ENCODE assay signal across 11 cellular contexts in genomic region chr15:89680282-89680873, GRCh38. TPM values are rescaled to one million over a fixed set of nuclear protein-coding genes. Genes with fewer than 3 reads are reported as not detected.
DNase-seq lines count a peak whose midpoint lies in the region; ATAC-seq, FAIRE-seq and TF ChIP-seq lines count a peak whose summit lies in the region.
"Had no signal": no experiment of that assay in that cellular context is flagged by ENCODE, and none has a peak within 500 bp of the region (broad histone marks: within the 10 kb centered on the region; RNA-seq: fewer than 3 reads in every experiment).

No MANE protein-coding gene starts in this region.

- H3K27me3 ChIP-seq in HepG2 (ENCODE audit: control insufficient read depth in 1 of 2, insufficient read depth in 2 of 2, low read length in 2 of 2) (no peaks in the 10 kb centered on the region), tibial artery (no peaks in the 10 kb centered on the region), SJCRH30 (no peaks in the 10 kb centered on the region)
- H3K27me3 ChIP-seq: SJSA1 had no signal

- peak; percentile 95 for ATAC-seq in HepG2

- FAIRE-seq in HepG2 (lab: Jason Lieb, UNC) = peak; percentile 98
- FAIRE-seq in H54 (lab: Jason Lieb, UNC) = no peak

- H3K36me3 ChIP-seq in HepG2 (replicated peaks in 1 of 2; ENCODE audit: control insufficient read depth in 1 of 2, insufficient read depth in 2 of 2, low read length in 2 of 2) = no peaks in the 10 kb centered on the region
- peaks cover 0 to 20% (median 5%) of the 10 kb centered on the region in 3 donors for H3K36me3 ChIP-seq in tibial artery
- H3K36me3 ChIP-seq in SJCRH30 = no peaks in the 10 kb centered on the region

- no peak for TF ChIP-seq RAD21 in HepG2 (CRISPR knock-in tag; IDR thresholded peaks at IDR 0.05)

- H3K4me1 ChIP-seq in HepG2 (ENCODE audit: insufficient read depth, low read length) (peaks cover 42% of the 10 kb centered on the region), tibial artery (peaks cover 0 to 28% (median 9%) of the 10 kb centered on the region in 4 donors), SJCRH30 (no peaks in the 10 kb centered on the region)
- H3K4me1 ChIP-seq: SJSA1 had no signal

- BruUV-seq in HepG2 (replicated peaks; lab: Mats Ljungman, UMichigan) = no TSS peak

- H3K27ac ChIP-seq in caudate nucleus (ENCODE audit: low read depth, low read length) (peak overlapping the region; percentile 91), HepG2 (ENCODE audit: extremely low read length, insufficient read depth, low read length) (peak overlapping the region; percentile 85), tibial artery (peak overlapping the region; percentile 31 to 43), SJCRH30 (no peak overlapping the region)
- H3K27ac ChIP-seq: SJSA1, skin epidermis had no signal

- H3K4me3 ChIP-seq in HepG2 (replicated peaks in 1 of 3; ENCODE audit: insufficient read depth in 1 of 3, low read depth in 2 of 3, low read length in 3 of 3) (peak overlapping the region in 1 of 3 experiments; percentile 4; a peak in 1 of 6 replicates), tibial artery (no peak overlapping the region), SJCRH30 (no peak overlapping the region)
- H3K4me3 ChIP-seq: SJSA1, skin epidermis had no signal

- POLR2A ChIA-PET in HepG2 (lab: Yijun Ruan, JAX) = interaction anchor here (0.9 kb wide), 2 partner anchors 33 to 322 kb away, joined by 3 to 5 read pairs; no protein-coding TSS in a partner anchor

- CTCF ChIA-PET in HepG2 (lab: Yijun Ruan, JAX; ENCODE audit: low intra/inter-chr PET ratio, low total read pairs) = no interaction called here

- no peaks in the 10 kb centered on the region for H4K20me1 ChIP-seq in HepG2 (ENCODE audit: insufficient read depth, low read length)

- H3K9ac ChIP-seq in HepG2 (ENCODE audit: insufficient read depth, low read depth, low read length) = no peak overlapping the region

- TF ChIP-seq EP300 in HepG2 (IDR thresholded peaks at IDR 0.05; ENCODE audit: low read depth in 2 of 2, low read length in 2 of 2) = peak in 1 of 2 experiments; percentile 80; a peak in 1 of 4 replicates
- no peak; the same call in 1 of the 2 replicates for TF ChIP-seq EP300 in HepG2 (CRISPR knock-in tag; IDR thresholded peaks at IDR 0.05; ENCODE audit: borderline replicate concordance)

- no peaks in the 10 kb centered on the region for H3K9me3 ChIP-seq in HepG2 (ENCODE audit: low read length)
- H3K9me3 ChIP-seq in tibial artery = no peaks in the 10 kb centered on the region
- no peaks in the 10 kb centered on the region for H3K9me3 ChIP-seq in SJCRH30 (replicated peaks)
- H3K9me3 ChIP-seq: SJSA1 had no signal

- WGBS in HepG2 (ENCODE audit: low lambda C conversion rate) = 1% methylated on average over 5 of the region's 5 CpGs

- intact Hi-C loops in HepG2 (cut with micrococcal nuclease; ENCODE audit: unreplicated experiment) (no loop called here), tibial artery (cut with DNase I; ENCODE audit: low total_unique reads) (no loop called here)

- in situ Hi-C loops in HepG2 (cut with HindIII; ENCODE audit: extremely low pct_ligation_motif_present, low pct_unique_long_range_greater_than_20kb) (no loop called here), GM13976 (cut with MboI; ENCODE audit: low sequenced_read_pairs, unreplicated experiment) (no loop called here)

- DNase-seq in NCI-H1092 treated with DMSO at 0.1 percent for 48 hours (lab: John Stamatoyannopoulos, UW) (peak; percentile 83), caudate nucleus (lab: John Stamatoyannopoulos, UW) (peak in 15 of 61 donors; percentile 5 to 73 (median 21)), HepG2 (ENCODE audit: low spot score) (peak; percentile 80), tibial artery (peak; percentile 81 to 91), H54 (ENCODE audit: insufficient read length, low spot score) (no peak), SJCRH30 (no peak), NCI-H1417 treated with DMSO at 0.1 percent for 48 hours (lab: John Stamatoyannopoulos, UW) (no peak), GM13976 (ENCODE audit: low spot score) (no peak)
- DNase-seq: Karpas-422 had no signal

- H3K79me2 ChIP-seq in HepG2 (ENCODE audit: insufficient read depth, low read length) = no peaks in the 10 kb centered on the region

- TF ChIP-seq CTCF in HepG2 (CRISPR knock-in tag; IDR thresholded peaks at IDR 0.05) = no peak
- TF ChIP-seq CTCF in tibial artery (IDR thresholded peaks at IDR 0.05) = no peak
- TF ChIP-seq CTCF in GM13976 (IDR thresholded peaks at IDR 0.05; ENCODE audit: borderline replicate concordance, control extremely low read depth, extremely low read depth, insufficient read depth, missing control alignments) = no peak

- H2AFZ ChIP-seq in HepG2 (ENCODE audit: low read length) = no peak overlapping the region

- TF ChIP-seq POLR2A in HepG2 (IDR thresholded peaks at IDR 0.05; ENCODE audit: insufficient read depth in 1 of 2, low read depth in 2 of 2, low read length in 2 of 2) (no peak), H54 (IDR thresholded peaks at IDR 0.05; ENCODE audit: low read depth, low read length) (no peak)

- H3K4me2 ChIP-seq in HepG2 (ENCODE audit: low read depth, low read length) = peak overlapping the region; percentile 46

RNA-seq across cellular contexts. Expression of gene PLIN1, which starts 1.2 kb away (rescaled TPM):
- 0.73 and 1.2 TPM in 2 replicates for total RNA-seq in HepG2 (2016; rRNA removed; fragmentation: Illumina TruSeq; extraction: Trizol)
- 0.71 TPM in 2 replicates for total RNA-seq in HepG2 (2016; cell fraction: cytosol; rRNA removed; fragmentation: Illumina TruSeq; extraction: Trizol; ENCODE audit: low read depth)
- 0.65 and 1.4 TPM in 2 replicates for total RNA-seq in HepG2 (2016; cell fraction: insoluble cytoplasmic fraction; rRNA removed; fragmentation: Illumina TruSeq; extraction: Trizol)
- total RNA-seq in HepG2 (2016; cell fraction: membrane; rRNA removed; fragmentation: Illumina TruSeq; extraction: Trizol) = 0.34 and 0.76 TPM in 2 replicates
- total RNA-seq in HepG2 (2016; cell fraction: nucleus; rRNA removed; fragmentation: Illumina TruSeq; extraction: Trizol) = 1.3 TPM in 2 replicates
- 0.74 and 0.78 TPM in 2 replicates for polyA plus RNA-seq in HepG2 (2011; rRNA removed)
- polyA plus RNA-seq in HepG2 (2011; cell fraction: cytosol; rRNA removed) = 0.16 and 0.60 TPM in 2 replicates
- polyA plus RNA-seq in HepG2 (2011; cell fraction: nucleus; rRNA removed) = 1.6 and 2.1 TPM in 2 replicates
- 0.49 and 0.54 TPM in 2 replicates for polyA plus RNA-seq in HepG2 (2012)
- polyA plus RNA-seq in HepG2 (2016; cell fraction: cytosol; fragmentation: Illumina TruSeq; extraction: Trizol; ENCODE audit: low read depth) = 1.5 and 1.7 TPM in 2 replicates
- polyA plus RNA-seq in HepG2 (2016; cell fraction: insoluble cytoplasmic fraction; fragmentation: Illumina TruSeq; extraction: Trizol; ENCODE audit: low read depth) = 0.97 and 1.0 TPM in 2 replicates
- 0.22 and 0.55 TPM in 2 replicates for polyA plus RNA-seq in HepG2 (2016; cell fraction: membrane; fragmentation: Illumina TruSeq; extraction: Trizol; ENCODE audit: low read depth)
- polyA plus RNA-seq in HepG2 (2016; cell fraction: nucleus; fragmentation: Illumina TruSeq; extraction: Trizol; ENCODE audit: insufficient read depth, low read depth) = 3.1 and 3.5 TPM in 2 replicates
- 0.49 TPM in 1 of 2 replicates, not detected in the other for polyA minus RNA-seq in HepG2 (2011; rRNA and poly(A)+ RNA removed; ENCODE audit: low replicate concordance)
- polyA minus RNA-seq in HepG2 (2011; cell fraction: cytosol; rRNA and poly(A)+ RNA removed) = not detected in 2 replicates
- 0.87 and 1.4 TPM in 2 replicates for polyA minus RNA-seq in HepG2 (2011; cell fraction: nucleus; rRNA and poly(A)+ RNA removed)
- total RNA-seq in SJCRH30 (2014; rRNA removed; shearing (Covaris generic)) = not detected in 2 replicates
- total RNA-seq: SJSA1 had no signal

RNA-seq across cellular contexts. Expression of gene PEX11A, which starts 10.2 kb away (rescaled TPM):
- total RNA-seq in HepG2 (2016; rRNA removed; fragmentation: Illumina TruSeq; extraction: Trizol) = 13.9 and 15.1 TPM in 2 replicates
- 4.7 and 7.4 TPM in 2 replicates for total RNA-seq in HepG2 (2016; cell fraction: cytosol; rRNA removed; fragmentation: Illumina TruSeq; extraction: Trizol; ENCODE audit: low read depth)
- total RNA-seq in HepG2 (2016; cell fraction: insoluble cytoplasmic fraction; rRNA removed; fragmentation: Illumina TruSeq; extraction: Trizol) = 13.4 and 17.5 TPM in 2 replicates
- 13.1 and 13.3 TPM in 2 replicates for total RNA-seq in HepG2 (2016; cell fraction: membrane; rRNA removed; fragmentation: Illumina TruSeq; extraction: Trizol)
- total RNA-seq in HepG2 (2016; cell fraction: nucleus; rRNA removed; fragmentation: Illumina TruSeq; extraction: Trizol) = 10.3 and 14.3 TPM in 2 replicates
- polyA plus RNA-seq in HepG2 (2011; rRNA removed) = 9.9 and 10.2 TPM in 2 replicates
- polyA plus RNA-seq in HepG2 (2011; cell fraction: cytosol; rRNA removed) = 6.7 and 8.8 TPM in 2 replicates
- 3.8 and 4.1 TPM in 2 replicates for polyA plus RNA-seq in HepG2 (2011; cell fraction: nucleus; rRNA removed)
- 7.1 and 12.4 TPM in 2 replicates for polyA plus RNA-seq in HepG2 (2012)
- 4.6 and 5.2 TPM in 2 replicates for polyA plus RNA-seq in HepG2 (2016; cell fraction: cytosol; fragmentation: Illumina TruSeq; extraction: Trizol; ENCODE audit: low read depth)
- 11.8 and 13.2 TPM in 2 replicates for polyA plus RNA-seq in HepG2 (2016; cell fraction: insoluble cytoplasmic fraction; fragmentation: Illumina TruSeq; extraction: Trizol; ENCODE audit: low read depth)
- polyA plus RNA-seq in HepG2 (2016; cell fraction: membrane; fragmentation: Illumina TruSeq; extraction: Trizol; ENCODE audit: low read depth) = 7.2 and 9.6 TPM in 2 replicates
- polyA plus RNA-seq in HepG2 (2016; cell fraction: nucleus; fragmentation: Illumina TruSeq; extraction: Trizol; ENCODE audit: insufficient read depth, low read depth) = 20.5 and 22.2 TPM in 2 replicates
- polyA minus RNA-seq in HepG2 (2011; rRNA and poly(A)+ RNA removed; ENCODE audit: low replicate concordance) = 11.1 and 11.3 TPM in 2 replicates
- polyA minus RNA-seq in HepG2 (2011; cell fraction: cytosol; rRNA and poly(A)+ RNA removed) = 6.5 and 7.1 TPM in 2 replicates
- 4.8 and 7.3 TPM in 2 replicates for polyA minus RNA-seq in HepG2 (2011; cell fraction: nucleus; rRNA and poly(A)+ RNA removed)
- 1.4 and 2.0 TPM in 2 replicates for total RNA-seq in SJCRH30 (2014; rRNA removed; shearing (Covaris generic))

RNA-seq across cellular contexts. Expression of gene WDR93, which starts 10.2 kb away (rescaled TPM):
- not detected in 2 replicates for total RNA-seq in HepG2 (2016; rRNA removed; fragmentation: Illumina TruSeq; extraction: Trizol)
- total RNA-seq in HepG2 (2016; cell fraction: cytosol; rRNA removed; fragmentation: Illumina TruSeq; extraction: Trizol; ENCODE audit: low read depth) = not detected in 2 replicates
- total RNA-seq in HepG2 (2016; cell fraction: insoluble cytoplasmic fraction; rRNA removed; fragmentation: Illumina TruSeq; extraction: Trizol) = 0.06 TPM in 1 of 2 replicates, not detected in the other
- total RNA-seq in HepG2 (2016; cell fraction: membrane; rRNA removed; fragmentation: Illumina TruSeq; extraction: Trizol) = not detected in 2 replicates
- not detected in 2 replicates for total RNA-seq in HepG2 (2016; cell fraction: nucleus; rRNA removed; fragmentation: Illumina TruSeq; extraction: Trizol)
- polyA plus RNA-seq in HepG2 (2011; rRNA removed) = 0.07 and 0.08 TPM in 2 replicates
- polyA plus RNA-seq in HepG2 (2011; cell fraction: cytosol; rRNA removed) = 0.03 and 0.05 TPM in 2 replicates
- polyA plus RNA-seq in HepG2 (2011; cell fraction: nucleus; rRNA removed) = not detected in 2 replicates
- polyA plus RNA-seq in HepG2 (2012) = not detected in 2 replicates
- not detected in 2 replicates for polyA plus RNA-seq in HepG2 (2016; cell fraction: cytosol; fragmentation: Illumina TruSeq; extraction: Trizol; ENCODE audit: low read depth)
- not detected in 2 replicates for polyA plus RNA-seq in HepG2 (2016; cell fraction: insoluble cytoplasmic fraction; fragmentation: Illumina TruSeq; extraction: Trizol; ENCODE audit: low read depth)
- not detected in 2 replicates for polyA plus RNA-seq in HepG2 (2016; cell fraction: membrane; fragmentation: Illumina TruSeq; extraction: Trizol; ENCODE audit: low read depth)
- not detected in 2 replicates for polyA plus RNA-seq in HepG2 (2016; cell fraction: nucleus; fragmentation: Illumina TruSeq; extraction: Trizol; ENCODE audit: insufficient read depth, low read depth)
- polyA minus RNA-seq in HepG2 (2011; rRNA and poly(A)+ RNA removed; ENCODE audit: low replicate concordance) = 0.14 TPM in 1 of 2 replicates, not detected in the other
- polyA minus RNA-seq in HepG2 (2011; cell fraction: cytosol; rRNA and poly(A)+ RNA removed) = not detected in 2 replicates
- not detected in 2 replicates for polyA minus RNA-seq in HepG2 (2011; cell fraction: nucleus; rRNA and poly(A)+ RNA removed)
- total RNA-seq in SJCRH30 (2014; rRNA removed; shearing (Covaris generic)) = not detected in 2 replicates

RNA-seq across cellular contexts. Expression of gene KIF7, which starts 25.1 kb away (rescaled TPM):
- total RNA-seq in HepG2 (2016; rRNA removed; fragmentation: Illumina TruSeq; extraction: Trizol) = 4.4 and 6.2 TPM in 2 replicates
- total RNA-seq in HepG2 (2016; cell fraction: cytosol; rRNA removed; fragmentation: Illumina TruSeq; extraction: Trizol; ENCODE audit: low read depth) = 0.26 and 0.40 TPM in 2 replicates
- total RNA-seq in HepG2 (2016; cell fraction: insoluble cytoplasmic fraction; rRNA removed; fragmentation: Illumina TruSeq; extraction: Trizol) = 3.6 and 6.7 TPM in 2 replicates
- total RNA-seq in HepG2 (2016; cell fraction: membrane; rRNA removed; fragmentation: Illumina TruSeq; extraction: Trizol) = 0.65 and 0.86 TPM in 2 replicates
- total RNA-seq in HepG2 (2016; cell fraction: nucleus; rRNA removed; fragmentation: Illumina TruSeq; extraction: Trizol) = 4.7 and 7.0 TPM in 2 replicates
- polyA plus RNA-seq in HepG2 (2011; rRNA removed) = 1.5 and 2.2 TPM in 2 replicates
- 1.0 and 1.3 TPM in 2 replicates for polyA plus RNA-seq in HepG2 (2011; cell fraction: cytosol; rRNA removed)
- polyA plus RNA-seq in HepG2 (2011; cell fraction: nucleus; rRNA removed) = 7.0 and 11.6 TPM in 2 replicates
- polyA plus RNA-seq in HepG2 (2012) = 1.1 and 1.2 TPM in 2 replicates
- polyA plus RNA-seq in HepG2 (2016; cell fraction: cytosol; fragmentation: Illumina TruSeq; extraction: Trizol; ENCODE audit: low read depth) = 0.14 and 0.16 TPM in 2 replicates
- polyA plus RNA-seq in HepG2 (2016; cell fraction: insoluble cytoplasmic fraction; fragmentation: Illumina TruSeq; extraction: Trizol; ENCODE audit: low read depth) = 3.4 and 4.0 TPM in 2 replicates
- 0.29 and 0.38 TPM in 2 replicates for polyA plus RNA-seq in HepG2 (2016; cell fraction: membrane; fragmentation: Illumina TruSeq; extraction: Trizol; ENCODE audit: low read depth)
- 12.8 and 16.5 TPM in 2 replicates for polyA plus RNA-seq in HepG2 (2016; cell fraction: nucleus; fragmentation: Illumina TruSeq; extraction: Trizol; ENCODE audit: insufficient read depth, low read depth)
- 0.21 and 4.1 TPM in 2 replicates for polyA minus RNA-seq in HepG2 (2011; rRNA and poly(A)+ RNA removed; ENCODE audit: low replicate concordance)
- 0.89 and 1.2 TPM in 2 replicates for polyA minus RNA-seq in HepG2 (2011; cell fraction: cytosol; rRNA and poly(A)+ RNA removed)
- 3.3 and 3.5 TPM in 2 replicates for polyA minus RNA-seq in HepG2 (2011; cell fraction: nucleus; rRNA and poly(A)+ RNA removed)
- total RNA-seq in SJCRH30 (2014; rRNA removed; shearing (Covaris generic)) = 5.0 TPM in 2 replicates

Comparison
In these comparisons a context has a peak if more than half of its experiments do, and no peak if none do; other contexts are left out.
1. DNase-seq: peak in NCI-H1092 treated with DMSO at 0.1 percent for 48 hours (single experiment), HepG2 (single experiment) and tibial artery (2 of 2); none in H54 (single experiment), SJCRH30 (0 of 2), NCI-H1417 treated with DMSO at 0.1 percent for 48 hours (single experiment) and GM13976 (single experiment).